22 cellular contexts compared by ENCODE assay signal in the genomic region with DNA sequence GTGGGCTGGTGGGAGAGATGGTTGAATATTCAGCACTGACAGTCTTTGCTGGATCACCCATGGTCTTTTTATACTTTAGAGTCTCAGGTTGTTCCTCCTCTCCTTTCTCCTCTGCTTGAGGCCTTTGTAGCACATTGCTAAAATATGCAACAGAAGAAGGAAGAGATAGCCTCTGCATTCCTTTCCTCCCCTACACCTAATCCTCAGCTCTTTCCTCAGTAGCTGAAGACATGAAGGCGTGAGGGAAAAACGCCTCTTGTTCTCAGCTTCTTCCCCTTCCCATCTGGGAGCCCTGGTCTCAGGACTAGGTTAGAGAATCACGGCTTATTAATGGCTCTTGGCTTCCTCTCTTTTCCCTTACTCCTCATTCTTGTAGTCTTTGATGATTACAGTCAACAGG.
DNase-seq lines count a peak whose midpoint lies in the region; ATAC-seq, FAIRE-seq and TF ChIP-seq lines count a peak whose summit lies in the region.
"Had no signal": no experiment of that assay in that cellular context is flagged by ENCODE, and none has a peak within 500 bp of the region (broad histone marks: within the 10 kb centered on the region; RNA-seq: fewer than 3 reads in every experiment).

No MANE protein-coding gene starts in this region.

- H3K4me3 Mint-ChIP-seq in astrocyte (ENCODE audit: unreplicated experiment), result no peak overlapping the region
- H3K4me3 Mint-ChIP-seq: CD8-positive, alpha-beta T cell had no signal

- H3K27ac ChIP-seq in Karpas-422 (ENCODE audit: low read length) (no peak overlapping the region), astrocyte (ENCODE audit: low read depth, low read length) (no peak overlapping the region), vagina (no peak overlapping the region), esophagus squamous epithelium (no peak overlapping the region)
- H3K27ac ChIP-seq: A549, HL-60, SJSA1 had no signal

- H3K4me1 Mint-ChIP-seq in astrocyte (ENCODE audit: low read depth, unreplicated experiment), result peaks cover 4% of the 10 kb centered on the region

- FAIRE-seq in astrocyte (lab: Jason Lieb, UNC), result no peak
- FAIRE-seq: A549 had no signal

- no peaks in the 10 kb centered on the region for H3K9me2 ChIP-seq in Karpas-422 (replicated peaks; ENCODE audit: insufficient read depth, low read length)

- ATAC-seq in GM18858 (IDR thresholded peaks at IDR 0.05; ENCODE audit: unreplicated experiment), result no peak
- ATAC-seq in HG03139 (IDR thresholded peaks at IDR 0.05; ENCODE audit: unreplicated experiment), result no peak
- ATAC-seq: A549; CD8-positive, alpha-beta T cell; PC-3 had no signal

- H3K9ac ChIP-seq in Karpas-422 (ENCODE audit: low read length) (no peak overlapping the region), astrocyte (ENCODE audit: low read length) (no peak overlapping the region)

- H3K4me2 ChIP-seq in Karpas-422 (ENCODE audit: low read depth, low read length, poor library complexity, severe bottlenecking), result no peak overlapping the region
- no peak overlapping the region for H3K4me2 ChIP-seq in astrocyte (ENCODE audit: low read length)
- H3K4me2 ChIP-seq: A549 had no signal

- no peaks in the 10 kb centered on the region for H3K27me3 Mint-ChIP-seq in astrocyte (ENCODE audit: low read depth, unreplicated experiment)

- TF ChIP-seq CTCF in astrocyte (IDR thresholded peaks at IDR 0.05; ENCODE audit: insufficient read depth, low read depth, low read length), result no peak
- TF ChIP-seq CTCF in vagina (IDR thresholded peaks at IDR 0.05), result no peak
- no peak for TF ChIP-seq CTCF in esophagus squamous epithelium (IDR thresholded peaks at IDR 0.05)

- no peaks in the 10 kb centered on the region for H3K36me3 ChIP-seq in Karpas-422 (ENCODE audit: insufficient read depth, low read length)
- H3K36me3 ChIP-seq in astrocyte (ENCODE audit: insufficient read depth, low read length), result no peaks in the 10 kb centered on the region
- H3K36me3 ChIP-seq in vagina, result no peaks in the 10 kb centered on the region
- no peaks in the 10 kb centered on the region for H3K36me3 ChIP-seq in esophagus squamous epithelium
- H3K36me3 ChIP-seq: SJSA1 had no signal

- H3K9me3 ChIP-seq in Karpas-422 (ENCODE audit: low read length), result no peaks in the 10 kb centered on the region
- no peaks in the 10 kb centered on the region for H3K9me3 ChIP-seq in astrocyte (ENCODE audit: insufficient read depth, low read depth, low read length)
- no peaks in the 10 kb centered on the region for H3K9me3 ChIP-seq in vagina
- H3K9me3 ChIP-seq in esophagus squamous epithelium, result peaks cover 0 to 4% (median 0%) of the 10 kb centered on the region in 3 donors
- H3K9me3 ChIP-seq: Caco-2, SJSA1 had no signal

- peak overlapping the region; percentile 20 for H3K27ac Mint-ChIP-seq in astrocyte (ENCODE audit: unreplicated experiment)
- H3K27ac Mint-ChIP-seq: CD8-positive, alpha-beta T cell had no signal

- H3K79me2 ChIP-seq in Karpas-422 (ENCODE audit: low read length) (no peaks in the 10 kb centered on the region), astrocyte (ENCODE audit: insufficient read depth, low read length) (no peaks in the 10 kb centered on the region)

- H2AFZ ChIP-seq in Karpas-422 (ENCODE audit: low read length) (no peak overlapping the region), astrocyte (ENCODE audit: low read depth, low read length) (no peak overlapping the region)

- H3K4me3 ChIP-seq in Karpas-422 (ENCODE audit: low read length) (no peak overlapping the region), astrocyte (ENCODE audit: insufficient read depth, low read depth, low read length) (no peak overlapping the region), vagina (no peak overlapping the region), esophagus squamous epithelium (no peak overlapping the region)
- H3K4me3 ChIP-seq: A549, SJSA1 had no signal

- no peaks in the 10 kb centered on the region for H3K4me1 ChIP-seq in Karpas-422 (ENCODE audit: low read length)
- H3K4me1 ChIP-seq in astrocyte (ENCODE audit: insufficient read depth, low read length), result no peaks in the 10 kb centered on the region
- no peaks in the 10 kb centered on the region for H3K4me1 ChIP-seq in vagina
- H3K4me1 ChIP-seq in esophagus squamous epithelium, result no peaks in the 10 kb centered on the region
- H3K4me1 ChIP-seq: A549, Caco-2 had no signal

- peaks cover 4% of the 10 kb centered on the region for H3K9me3 Mint-ChIP-seq in astrocyte (ENCODE audit: unreplicated experiment)
- H3K9me3 Mint-ChIP-seq: CD8-positive, alpha-beta T cell had no signal

- peaks cover 2% of the 10 kb centered on the region for H3K36me3 Mint-ChIP-seq in astrocyte (ENCODE audit: low read depth, unreplicated experiment)
- H3K36me3 Mint-ChIP-seq: CD8-positive, alpha-beta T cell had no signal

- intact Hi-C loops in vagina (cut with DNase I) (no loop called here), esophagus squamous epithelium (cut with DNase I) (no loop called here)

- no peak for TF ChIP-seq POLR2A in vagina (IDR thresholded peaks at IDR 0.05)
- no peak for TF ChIP-seq POLR2A in esophagus squamous epithelium (IDR thresholded peaks at IDR 0.05)

- no peaks in the 10 kb centered on the region for H4K20me1 ChIP-seq in Karpas-422 (ENCODE audit: insufficient read depth, low read depth, low read length)
- no peaks in the 10 kb centered on the region for H4K20me1 ChIP-seq in astrocyte (ENCODE audit: insufficient read depth, low read length)

- H3K27me3 ChIP-seq in Karpas-422 (ENCODE audit: low read length) (no peaks in the 10 kb centered on the region), astrocyte (ENCODE audit: insufficient read depth, low read length) (no peaks in the 10 kb centered on the region), vagina (no peaks in the 10 kb centered on the region), esophagus squamous epithelium (no peaks in the 10 kb centered on the region)
- H3K27me3 ChIP-seq: SJSA1 had no signal

- WGBS in esophagus squamous epithelium, 2 donors, result 81 to 84% methylated on average over 3 of the region's 3 CpGs

- DNase-seq in Karpas-422 (peak; percentile 41), astrocyte (ENCODE audit: low read depth) (peak; percentile 30), iPS DF 4.7 (ENCODE audit: extremely low read depth, low spot score) (peak; percentile 9), vagina (ENCODE audit: extremely low spot score in 2 of 2) (no peak), esophagus squamous epithelium (lab: John Stamatoyannopoulos, UW) (no peak)
- DNase-seq: AML-193; C1 segment of cervical spinal cord; Caco-2; CD8-positive, alpha-beta T cell; NCI-H1092; NCI-H1436; NCI-H187 treated with DMSO at 0.1 percent for 48 hours; NCI-H2107; NCI-H446; NCI-H524 treated with DMSO at 0.1 percent for 48 hours; NCI-H774; PC-3 had no signal

Comparison
In these comparisons a context has a peak if more than half of its experiments do, and no peak if none do; other contexts are left out.
1. DNase-seq: peak in Karpas-422 (single experiment), astrocyte (single experiment) and iPS DF 4.7 (single experiment); none in vagina (0 of 2) and esophagus squamous epithelium (single experiment).